5 cellular contexts compared by ENCODE assay signal in genomic region chr4:60590116-60590515, GRCh38.
"Had no signal": no experiment of that assay in that cellular context is flagged by ENCODE, and none has a peak within 500 bp of the region (broad histone marks: within the 10 kb centered on the region; RNA-seq: fewer than 3 reads in every experiment).

No MANE protein-coding gene starts in this region.

- H3K4me2 ChIP-seq: KMS-11 had no signal

- H3K27ac ChIP-seq: HL-60, KMS-11 had no signal

- FAIRE-seq: HTR-8/SVneo, K562 had no signal

- ATAC-seq: K562 had no signal

- DNase-seq: KG1 had no signal

- H3K4me3 ChIP-seq: K562 had no signal

- H3K9ac ChIP-seq: KMS-11 had no signal
